ENCODE assay signal across 12 cellular contexts in the genomic region with DNA sequence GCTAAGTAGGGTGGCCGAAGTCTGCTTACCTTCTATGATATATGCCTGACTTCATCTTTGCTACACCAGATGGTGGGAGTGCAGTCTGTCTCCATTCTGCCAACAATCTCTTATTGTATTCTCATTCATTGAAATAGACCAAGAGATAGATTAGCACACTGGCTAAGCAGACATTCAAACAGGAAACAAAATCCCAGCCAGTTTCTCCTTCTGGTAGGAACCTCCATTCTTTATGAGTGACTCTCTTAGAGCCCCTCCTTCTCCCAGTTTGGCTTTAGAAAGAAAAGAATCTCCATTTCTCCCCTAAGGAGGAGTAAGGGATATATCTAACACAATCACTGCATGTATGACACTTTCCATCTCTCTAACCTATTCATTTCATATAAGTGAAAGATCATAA.
DNase-seq lines count a peak whose midpoint lies in the region; TF ChIP-seq lines count a peak whose summit lies in the region.
"Had no signal": no experiment of that assay in that cellular context is flagged by ENCODE, and none has a peak within 500 bp of the region (broad histone marks: within the 10 kb centered on the region; RNA-seq: fewer than 3 reads in every experiment).

No MANE protein-coding gene starts in this region.

- H3K9ac ChIP-seq in skeletal muscle satellite cell (ENCODE audit: low read depth, low read length): no peak overlapping the region

- H3K27me3 ChIP-seq in PC-9 (ENCODE audit: insufficient read depth, low read depth) (no peaks in the 10 kb centered on the region), skeletal muscle satellite cell (ENCODE audit: control insufficient read depth, insufficient read depth, low read length) (no peaks in the 10 kb centered on the region), ovary (no peaks in the 10 kb centered on the region)

- no peaks in the 10 kb centered on the region for H3K9me2 ChIP-seq in PC-9 (ENCODE audit: insufficient read depth)

- H3K36me3 ChIP-seq in PC-9 (ENCODE audit: low read depth): no peaks in the 10 kb centered on the region
- no peaks in the 10 kb centered on the region for H3K36me3 ChIP-seq in skeletal muscle satellite cell (ENCODE audit: insufficient read depth, low read length)
- no peaks in the 10 kb centered on the region for H3K36me3 ChIP-seq in ovary

- H3K27ac ChIP-seq in PC-9 (no peak overlapping the region), ovary (no peak overlapping the region)

- POLR2A ChIA-PET in PC-9 (lab: Charles Lee; ENCODE audit: unreplicated experiment): interaction anchor here (0.6 kb wide), 1 partner anchor 142 kb away, joined by 4 read pairs; a partner anchor contains a TSS

- no TSS peak for BruUV-seq in PC-9 (replicated peaks; lab: Mats Ljungman, UMichigan)

- no peaks in the 10 kb centered on the region for H4K20me1 ChIP-seq in PC-9 (ENCODE audit: insufficient read depth)

- TF ChIP-seq POLR2A in ovary (IDR thresholded peaks at IDR 0.05): no peak

- no peak for TF ChIP-seq EP300 in ovary (IDR thresholded peaks at IDR 0.05)

- TF ChIP-seq CTCF in PC-9 (conservative IDR thresholded peaks at IDR 0.05) (no peak), cardiac fibroblast (IDR thresholded peaks at IDR 0.05; ENCODE audit: low read depth, low read length) (no peak), ovary (IDR thresholded peaks at IDR 0.05) (no peak)

- H3K27me3 Mint-ChIP-seq in activated naive CD4-positive, alpha-beta T cell treated with anti-CD3 and anti-CD28 coated beads for 36 hours (ENCODE audit: low read depth): no peaks in the 10 kb centered on the region

- H3K36me3 Mint-ChIP-seq in activated naive CD4-positive, alpha-beta T cell treated with anti-CD3 and anti-CD28 coated beads for 36 hours (ENCODE audit: low read depth): no peaks in the 10 kb centered on the region
- H3K36me3 Mint-ChIP-seq: natural killer cell had no signal

- H3K27ac Mint-ChIP-seq in activated naive CD4-positive, alpha-beta T cell treated with anti-CD3 and anti-CD28 coated beads for 36 hours: peak overlapping the region; percentile 83
- H3K27ac Mint-ChIP-seq: natural killer cell had no signal

- no peaks in the 10 kb centered on the region for H3F3A ChIP-seq in PC-9 (ENCODE audit: insufficient read depth, low read depth)

- CTCF ChIA-PET in activated naive CD4-positive, alpha-beta T cell treated with anti-CD3 and anti-CD28 coated beads for 36 hours (lab: Charles Lee): interaction anchor here (1.2 kb wide), 1 partner anchor 11 kb away, joined by 3 read pairs; no protein-coding TSS in a partner anchor
- CTCF ChIA-PET in PC-9 (lab: Charles Lee): no interaction called here

- intact Hi-C loops in activated naive CD4-positive, alpha-beta T cell treated with anti-CD3 and anti-CD28 coated beads for 36 hours (cut with micrococcal nuclease): no loop called here
- intact Hi-C loops in PC-9 (cut with micrococcal nuclease; ENCODE audit: unreplicated experiment) (no loop called here), ovary (cut with DNase I) (no loop called here)

- 0 out of 2 replicates have a peak overlapping the region, but pooled peaks have one; percentile 33 for H2AFZ ChIP-seq in PC-9

- H3K4me2 ChIP-seq in PC-9 (no peak overlapping the region), skeletal muscle satellite cell (ENCODE audit: low read length) (peak overlapping the region; percentile 47)

- 93 to 100% (median 97%) methylated on average over 1 of the region's 1 CpG for WGBS in ovary, 3 donors

- no peak for DNase-seq in activated naive CD4-positive, alpha-beta T cell treated with anti-CD3 and anti-CD28 coated beads for 36 hours
- no peak for DNase-seq in activated naive CD4-positive, alpha-beta T cell (lab: John Stamatoyannopoulos, UW)
- DNase-seq in PC-9 (no peak), cardiac fibroblast (ENCODE audit: low read depth in 2 of 2) (peak; percentile 39 to 51), DMS153 treated with DMSO at 0.1 percent for 48 hours (lab: John Stamatoyannopoulos, UW; ENCODE audit: unreplicated experiment) (no peak), ovary (no peak), mesenteric fat pad (ENCODE audit: low spot score) (no peak)
- DNase-seq: activated naive CD4-positive, alpha-beta T cell treated with anti-CD3 and anti-CD28 coated beads, Interleukin-2, amount 50 U/mL, for 16 hours; natural killer cell; NCI-H187 treated with DMSO at 0.1 percent for 48 hours; NCI-H510A treated with DMSO at 0.1 percent for 48 hours had no signal

- H3K79me2 ChIP-seq in PC-9 (ENCODE audit: low read depth): no peaks in the 10 kb centered on the region

- peaks cover 78% of the 10 kb centered on the region for H3K4me1 Mint-ChIP-seq in activated naive CD4-positive, alpha-beta T cell treated with anti-CD3 and anti-CD28 coated beads for 36 hours (ENCODE audit: low read depth)

- H3K4me1 ChIP-seq in PC-9 (replicated peaks; ENCODE audit: insufficient read depth): no peaks in the 10 kb centered on the region
- peaks cover 21% of the 10 kb centered on the region for H3K4me1 ChIP-seq in skeletal muscle satellite cell (ENCODE audit: control insufficient read depth, insufficient read depth, low read length)
- no peaks in the 10 kb centered on the region for H3K4me1 ChIP-seq in ovary (ENCODE audit: insufficient read depth)

- H3K9me3 ChIP-seq in PC-9 (ENCODE audit: insufficient read depth, low read depth) (no peaks in the 10 kb centered on the region), skeletal muscle satellite cell (replicated peaks; ENCODE audit: low read length) (no peaks in the 10 kb centered on the region), ovary (no peaks in the 10 kb centered on the region)

- H3K9me3 Mint-ChIP-seq in activated naive CD4-positive, alpha-beta T cell treated with anti-CD3 and anti-CD28 coated beads for 36 hours: no peaks in the 10 kb centered on the region

- H3K4me3 ChIP-seq in PC-9 (no peak overlapping the region), cardiac fibroblast (replicated peaks in 1 of 2; ENCODE audit: low read depth in 2 of 2, low read length in 2 of 2) (no peak overlapping the region), skeletal muscle satellite cell (ENCODE audit: low read length) (no peak overlapping the region), ovary (no peak overlapping the region)

- no peak overlapping the region for H3K4me3 Mint-ChIP-seq in activated naive CD4-positive, alpha-beta T cell treated with anti-CD3 and anti-CD28 coated beads for 36 hours
- H3K4me3 Mint-ChIP-seq: natural killer cell had no signal

Comparison
In these comparisons a context has a peak if more than half of its experiments do, and no peak if none do; other contexts are left out.
1. DNase-seq: peak in cardiac fibroblast (2 of 2); none in activated naive CD4-positive, alpha-beta T cell treated with anti-CD3 and anti-CD28 coated beads for 36 hours (single experiment), activated naive CD4-positive, alpha-beta T cell (0 of 4), PC-9 (0 of 2), DMS153 treated with DMSO at 0.1 percent for 48 hours (single experiment), ovary (0 of 5) and mesenteric fat pad (single experiment).